In the genomic region with DNA sequence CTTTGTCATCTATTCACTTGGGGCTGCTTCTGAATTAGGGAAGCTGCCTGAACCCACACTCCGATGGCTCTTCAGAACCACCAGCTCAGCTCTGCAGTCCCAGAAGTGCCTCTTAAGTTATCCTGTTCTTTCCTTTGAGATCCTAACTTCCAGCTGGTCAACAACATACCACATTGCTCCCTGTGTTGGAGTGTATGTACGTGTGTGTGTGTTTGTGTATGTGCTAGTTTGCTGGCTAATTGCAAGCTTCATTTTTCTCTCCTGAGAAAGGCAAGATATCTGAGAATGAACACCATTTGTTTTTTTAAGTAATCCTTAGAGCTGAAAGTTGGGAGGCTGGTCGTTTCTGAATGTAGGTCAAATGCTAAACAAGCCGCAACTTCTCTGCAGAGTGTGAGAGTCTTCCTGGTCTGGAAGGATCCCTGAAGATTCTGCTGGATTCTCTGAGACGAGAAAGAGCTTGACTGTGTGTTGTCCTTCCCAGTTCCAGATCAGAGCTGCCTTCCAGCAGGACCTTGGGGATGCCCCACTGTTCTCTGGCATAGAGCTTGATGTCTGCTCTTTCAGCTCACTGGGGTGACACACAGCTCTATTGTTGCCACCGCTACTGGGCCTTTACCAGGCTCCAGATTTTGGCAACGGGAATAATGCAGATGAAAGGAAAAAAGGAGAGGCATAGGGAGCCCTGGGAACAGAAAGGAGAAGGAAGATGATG, we compare ENCODE assay signal across 8 cellular contexts. TPM values are rescaled to one million over a fixed set of nuclear protein-coding genes. Genes with fewer than 3 reads are reported as not detected.
DNase-seq lines count a peak whose midpoint lies in the region; ATAC-seq and TF ChIP-seq lines count a peak whose summit lies in the region.

No MANE protein-coding gene starts in this region.

- ATAC-seq in GM23338 (no peak), HG03196 (IDR thresholded peaks at IDR 0.05; ENCODE audit: unreplicated experiment) (no peak), GM21717 (IDR thresholded peaks at IDR 0.05; ENCODE audit: unreplicated experiment) (no peak)

- peaks cover 40% of the 10 kb centered on the region for H3K4me1 ChIP-seq in GM23338 (ENCODE audit: insufficient read depth)

- H4K20me1 ChIP-seq in GM23338 (replicated peaks; ENCODE audit: insufficient read depth): no peaks in the 10 kb centered on the region

- H3K36me3 Mint-ChIP-seq in GM23338 (ENCODE audit: low read depth) (no peaks in the 10 kb centered on the region), glutamatergic neuron (ENCODE audit: unreplicated experiment) (no peaks in the 10 kb centered on the region)

- H3K27me3 ChIP-seq in GM23338 (ENCODE audit: insufficient read depth): no peaks in the 10 kb centered on the region

- H3K27me3 Mint-ChIP-seq in GM23338 (ENCODE audit: insufficient read depth, low read depth, poor library complexity) (peaks cover 5% of the 10 kb centered on the region), glutamatergic neuron (ENCODE audit: unreplicated experiment) (peaks cover 3% of the 10 kb centered on the region)

- H3K27ac Mint-ChIP-seq in GM23338: no peak overlapping the region
- no peak overlapping the region for H3K27ac Mint-ChIP-seq in glutamatergic neuron (ENCODE audit: unreplicated experiment)

- no peaks in the 10 kb centered on the region for H3K36me3 ChIP-seq in GM23338 (ENCODE audit: insufficient read depth)

- H3K4me2 ChIP-seq in GM23338: peak overlapping the region; percentile 96; the same call in 1 of the 2 replicates

- H3K79me2 ChIP-seq in GM23338 (replicated peaks; ENCODE audit: insufficient read depth): no peaks in the 10 kb centered on the region

- H3K4me3 ChIP-seq in GM23338: peak overlapping the region; percentile 92; the same call in 1 of the 2 replicates
- H3K4me3 ChIP-seq in skin epidermis: no peak overlapping the region

- H3K9me3 Mint-ChIP-seq in GM23338: no peaks in the 10 kb centered on the region
- H3K9me3 Mint-ChIP-seq in glutamatergic neuron (ENCODE audit: unreplicated experiment): peaks cover 7% of the 10 kb centered on the region

- peaks cover 13% of the 10 kb centered on the region for H3F3A ChIP-seq in GM23338 (replicated peaks; ENCODE audit: low read depth)

- H3K4me1 Mint-ChIP-seq in GM23338 (peaks cover 44% of the 10 kb centered on the region), glutamatergic neuron (ENCODE audit: low read depth, unreplicated experiment) (peaks cover 18% of the 10 kb centered on the region)

- no peak overlapping the region for H2AFZ ChIP-seq in GM23338

- DNase-seq in GM23338 (ENCODE audit: low spot score) (no peak), glutamatergic neuron (no peak)
- no peak for DNase-seq in NK-92 treated with Interleukin-12 subunit alpha and Interleukin-12 subunit beta, amount 100 ng/mL, for 24 hours (lab: John Stamatoyannopoulos, UW)
- no peak for DNase-seq in stimulated activated CD4-positive, alpha-beta T cell treated with anti-CD3 and anti-CD28 coated beads, Interleukin-4, amount 100 ng/mL, for 4 hours

- H3K9me2 ChIP-seq in GM23338 (ENCODE audit: insufficient read depth): no peaks in the 10 kb centered on the region

- H3K4me3 Mint-ChIP-seq in GM23338: peak overlapping the region; percentile 16; the same call in 1 of the 3 replicates
- H3K4me3 Mint-ChIP-seq in glutamatergic neuron (ENCODE audit: unreplicated experiment): peak overlapping the region; percentile 53

- TF ChIP-seq CTCF in GM23338 (conservative IDR thresholded peaks at IDR 0.05; ENCODE audit: low read depth in 2 of 2): no peak
- TF ChIP-seq CTCF in VCaP (conservative IDR thresholded peaks at IDR 0.05): no peak
- TF ChIP-seq CTCF in glutamatergic neuron (IDR thresholded peaks at IDR 0.05; ENCODE audit: partially characterized antibody, unreplicated experiment): no peak

- H3K27ac ChIP-seq in GM23338 (ENCODE audit: low read depth) (no peak overlapping the region), VCaP (peak overlapping the region; percentile 78), skin epidermis (peak overlapping the region in 18 of 21 experiments; percentile 44 to 99 (median 97))

TF ChIP-seq in GM23338, 12 proteins besides CTCF, POLR2A, EP300 and RAD21:
- TF ChIP-seq, protein P1, sequence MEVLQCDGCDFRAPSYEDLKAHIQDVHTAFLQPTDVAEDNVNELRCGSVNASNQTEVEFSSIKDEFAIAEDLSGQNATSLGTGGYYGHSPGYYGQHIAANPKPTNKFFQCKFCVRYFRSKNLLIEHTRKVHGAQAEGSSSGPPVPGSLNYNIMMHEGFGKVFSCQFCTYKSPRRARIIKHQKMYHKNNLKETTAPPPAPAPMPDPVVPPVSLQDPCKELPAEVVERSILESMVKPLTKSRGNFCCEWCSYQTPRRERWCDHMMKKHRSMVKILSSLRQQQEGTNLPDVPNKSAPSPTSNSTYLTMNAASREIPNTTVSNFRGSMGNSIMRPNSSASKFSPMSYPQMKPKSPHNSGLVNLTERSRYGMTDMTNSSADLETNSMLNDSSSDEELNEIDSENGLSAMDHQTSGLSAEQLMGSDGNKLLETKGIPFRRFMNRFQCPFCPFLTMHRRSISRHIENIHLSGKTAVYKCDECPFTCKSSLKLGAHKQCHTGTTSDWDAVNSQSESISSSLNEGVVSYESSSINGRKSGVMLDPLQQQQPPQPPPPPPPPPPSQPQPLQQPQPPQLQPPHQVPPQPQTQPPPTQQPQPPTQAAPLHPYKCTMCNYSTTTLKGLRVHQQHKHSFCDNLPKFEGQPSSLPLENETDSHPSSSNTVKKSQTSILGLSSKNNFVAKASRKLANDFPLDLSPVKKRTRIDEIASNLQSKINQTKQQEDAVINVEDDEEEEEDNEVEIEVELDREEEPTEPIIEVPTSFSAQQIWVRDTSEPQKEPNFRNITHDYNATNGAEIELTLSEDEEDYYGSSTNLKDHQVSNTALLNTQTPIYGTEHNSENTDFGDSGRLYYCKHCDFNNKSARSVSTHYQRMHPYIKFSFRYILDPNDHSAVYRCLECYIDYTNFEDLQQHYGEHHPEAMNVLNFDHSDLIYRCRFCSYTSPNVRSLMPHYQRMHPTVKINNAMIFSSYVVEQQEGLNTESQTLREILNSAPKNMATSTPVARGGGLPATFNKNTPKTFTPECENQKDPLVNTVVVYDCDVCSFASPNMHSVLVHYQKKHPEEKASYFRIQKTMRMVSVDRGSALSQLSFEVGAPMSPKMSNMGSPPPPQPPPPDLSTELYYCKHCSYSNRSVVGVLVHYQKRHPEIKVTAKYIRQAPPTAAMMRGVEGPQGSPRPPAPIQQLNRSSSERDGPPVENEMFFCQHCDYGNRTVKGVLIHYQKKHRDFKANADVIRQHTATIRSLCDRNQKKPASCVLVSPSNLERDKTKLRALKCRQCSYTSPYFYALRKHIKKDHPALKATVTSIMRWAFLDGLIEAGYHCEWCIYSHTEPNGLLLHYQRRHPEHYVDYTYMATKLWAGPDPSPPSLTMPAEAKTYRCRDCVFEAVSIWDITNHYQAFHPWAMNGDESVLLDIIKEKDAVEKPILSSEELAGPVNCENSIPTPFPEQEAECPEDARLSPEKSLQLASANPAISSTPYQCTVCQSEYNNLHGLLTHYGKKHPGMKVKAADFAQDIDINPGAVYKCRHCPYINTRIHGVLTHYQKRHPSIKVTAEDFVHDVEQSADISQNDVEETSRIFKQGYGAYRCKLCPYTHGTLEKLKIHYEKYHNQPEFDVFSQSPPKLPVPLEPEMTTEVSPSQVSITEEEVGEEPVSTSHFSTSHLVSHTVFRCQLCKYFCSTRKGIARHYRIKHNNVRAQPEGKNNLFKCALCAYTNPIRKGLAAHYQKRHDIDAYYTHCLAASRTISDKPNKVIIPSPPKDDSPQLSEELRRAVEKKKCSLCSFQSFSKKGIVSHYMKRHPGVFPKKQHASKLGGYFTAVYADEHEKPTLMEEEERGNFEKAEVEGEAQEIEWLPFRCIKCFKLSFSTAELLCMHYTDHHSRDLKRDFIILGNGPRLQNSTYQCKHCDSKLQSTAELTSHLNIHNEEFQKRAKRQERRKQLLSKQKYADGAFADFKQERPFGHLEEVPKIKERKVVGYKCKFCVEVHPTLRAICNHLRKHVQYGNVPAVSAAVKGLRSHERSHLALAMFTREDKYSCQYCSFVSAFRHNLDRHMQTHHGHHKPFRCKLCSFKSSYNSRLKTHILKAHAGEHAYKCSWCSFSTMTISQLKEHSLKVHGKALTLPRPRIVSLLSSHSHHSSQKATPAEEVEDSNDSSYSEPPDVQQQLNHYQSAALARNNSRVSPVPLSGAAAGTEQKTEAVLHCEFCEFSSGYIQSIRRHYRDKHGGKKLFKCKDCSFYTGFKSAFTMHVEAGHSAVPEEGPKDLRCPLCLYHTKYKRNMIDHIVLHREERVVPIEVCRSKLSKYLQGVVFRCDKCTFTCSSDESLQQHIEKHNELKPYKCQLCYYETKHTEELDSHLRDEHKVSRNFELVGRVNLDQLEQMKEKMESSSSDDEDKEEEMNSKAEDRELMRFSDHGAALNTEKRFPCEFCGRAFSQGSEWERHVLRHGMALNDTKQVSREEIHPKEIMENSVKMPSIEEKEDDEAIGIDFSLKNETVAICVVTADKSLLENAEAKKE (CRISPR knock-in tag; IDR thresholded peaks at IDR 0.05): no peak
- TF ChIP-seq POLR2AphosphoS5 (IDR thresholded peaks at IDR 0.05; ENCODE audit: low read depth) (no peak), NANOG (IDR thresholded peaks at IDR 0.05; ENCODE audit: borderline replicate concordance) (no peak), STAT1 (IDR thresholded peaks at IDR 0.05; ENCODE audit: unreplicated experiment) (no peak)
TF ChIP-seq in GM23338: peak in this region for 0.

RNA-seq across cellular contexts. Expression of a gene that starts 0.8 kb away (rescaled TPM):
- 0.17 and 1.0 TPM in 2 replicates for total RNA-seq in GM23338 (2014; rRNA removed; shearing (Covaris generic))
- 0.63 and 1.5 TPM in 2 replicates for polyA plus RNA-seq in GM23338 (2016; fragmentation: Nextera tagmentation; extraction: Ambion mirVana)
- total RNA-seq in glutamatergic neuron (ENCODE audit: unreplicated experiment): not detected

RNA-seq across cellular contexts. Expression of a gene that starts 58.5 kb away (rescaled TPM):
- total RNA-seq in GM23338 (2014; rRNA removed; shearing (Covaris generic)): 20.1 and 21.1 TPM in 2 replicates
- 9.5 TPM in 2 replicates for polyA plus RNA-seq in GM23338 (2016; fragmentation: Nextera tagmentation; extraction: Ambion mirVana)
- 26.8 TPM for total RNA-seq in glutamatergic neuron (ENCODE audit: unreplicated experiment)
